ENCODE assay signal across 8 cellular contexts in genomic region chr10:95363303-95363912, GRCh38.
DNase-seq lines count a peak whose midpoint lies in the region; ATAC-seq, FAIRE-seq and TF ChIP-seq lines count a peak whose summit lies in the region.

No MANE protein-coding gene starts in this region.

- H3K9me2 ChIP-seq in PC-9 (ENCODE audit: insufficient read depth) = no peaks in the 10 kb centered on the region

- H3K4me3 ChIP-seq in PC-9 (no peak overlapping the region), K562 (no peak overlapping the region)

- in situ Hi-C loops in K562 (cut with MboI) = loop anchor here (5.0 to 10.0 kb wide), 2 partner anchors 111 to 229 kb away; no protein-coding TSS in a partner anchor

- no TSS peak for BruUV-seq in PC-9 (replicated peaks; lab: Mats Ljungman, UMichigan)
- no TSS peak for BruUV-seq in K562 (replicated peaks; lab: Mats Ljungman, UMichigan)

- TF ChIP-seq CTCF in PC-9 (conservative IDR thresholded peaks at IDR 0.05) (peak; percentile 88), K562 (IDR thresholded peaks at IDR 0.05 in 2 of 3, conservative IDR thresholded peaks at IDR 0.05 in 1 of 3; ENCODE audit: insufficient read depth in 2 of 3, low read depth in 1 of 3, low read length in 3 of 3) (peak; percentile 66 to 84 (median 72); a peak in 5 of 6 replicates)

- H3K79me2 ChIP-seq in PC-9 (ENCODE audit: low read depth) (no peaks in the 10 kb centered on the region), K562 (ENCODE audit: control insufficient read depth, insufficient read depth, low read length) (no peaks in the 10 kb centered on the region)

- H4K20me1 ChIP-seq in PC-9 (ENCODE audit: insufficient read depth) = no peaks in the 10 kb centered on the region
- H4K20me1 ChIP-seq in K562 (replicated peaks; ENCODE audit: control insufficient read depth, insufficient read depth, low read length) = no peaks in the 10 kb centered on the region; the same call in 1 of the 2 replicates

- H3K27me3 ChIP-seq in PC-9 (ENCODE audit: insufficient read depth, low read depth) (no peaks in the 10 kb centered on the region), K562 (ENCODE audit: control insufficient read depth in 2 of 2, insufficient read depth in 2 of 2, low read length in 2 of 2) (no peaks in the 10 kb centered on the region)

- no peaks in the 10 kb centered on the region for H3K4me1 ChIP-seq in PC-9 (replicated peaks; ENCODE audit: insufficient read depth)
- peaks cover 0 to 6% of the 10 kb centered on the region in 2 experiments; a peak in 3 of 5 replicates for H3K4me1 ChIP-seq in K562 (replicated peaks in 1 of 2; ENCODE audit: control insufficient read depth in 2 of 2, insufficient read depth in 2 of 2, low read length in 2 of 2)

- DNase-seq in NOMO-1 treated with DMSO at 0.1 percent for 48 hours (lab: John Stamatoyannopoulos, UW; ENCODE audit: unreplicated experiment) (peak; percentile 71), NOMO-1 treated with dmso at 0.1 percent for 144 hours (lab: John Stamatoyannopoulos, UW; ENCODE audit: unreplicated experiment) (no peak), HuH-7.5 (ENCODE audit: low spot score) (peak; percentile 47), PC-9 (peak; percentile 33 to 43), K562 (ENCODE audit: extremely low read depth in 1 of 4, low spot score in 3 of 4) (peak; percentile 58 to 74 (median 60))
- DNase-seq in stimulated activated CD8-positive, alpha-beta memory T cell treated with anti-CD3 and anti-CD28 coated beads, Interleukin-12 subunit alpha, Interleukin-12 subunit beta, amount 100 ng/mL, for 1 hour (ENCODE audit: low read depth) = peak; percentile 6

- WGBS in K562 (ENCODE audit: insufficient coverage, low coverage, missing lambda C conversion rate) = 0% methylated on average over 2 of the region's 2 CpGs

- H3F3A ChIP-seq in PC-9 (ENCODE audit: insufficient read depth, low read depth) = 0 out of 2 replicates have a peak, but pooled peaks cover 4% of the 10 kb centered on the region

- H2AFZ ChIP-seq in PC-9 (no peak overlapping the region), K562 (ENCODE audit: low read depth, low read length) (no peak overlapping the region)

- CTCF ChIA-PET in PC-9 (lab: Charles Lee) = interaction anchor here (0.6 to 4.2 kb wide), 3 partner anchors 67 to 162 kb away, joined by 3 to 18 read pairs (median 4); no protein-coding TSS in a partner anchor
- CTCF ChIA-PET in K562 (lab: Yijun Ruan, JAX; ENCODE audit: low intra/inter-chr PET ratio) = interaction anchor here (1.1 to 4.5 kb wide), 5 partner anchors 116 to 230 kb away, joined by 4 to 56 read pairs (median 13); no protein-coding TSS in a partner anchor

- H3K4me2 ChIP-seq in PC-9 (no peak overlapping the region), K562 (ENCODE audit: insufficient read depth, low read length) (no peak overlapping the region)

- H3K9me3 ChIP-seq in PC-9 (ENCODE audit: insufficient read depth, low read depth) (no peaks in the 10 kb centered on the region), K562 (replicated peaks; ENCODE audit: control insufficient read depth, insufficient read depth, low read depth, low read length) (no peaks in the 10 kb centered on the region)

- TF ChIP-seq POLR2A in K562 (conservative IDR thresholded peaks at IDR 0.05) = no peak

- H3K27ac ChIP-seq in PC-9 (no peak overlapping the region), K562 (ENCODE audit: extremely low read depth, low read depth, low read length) (no peak overlapping the region)

- no peak for TF ChIP-seq EP300 in K562 (IDR thresholded peaks at IDR 0.05; ENCODE audit: low read length)

- H3K9me1 ChIP-seq in K562 (ENCODE audit: control insufficient read depth, insufficient read depth, low read length) = no peaks in the 10 kb centered on the region

- intact Hi-C loops in PC-9 (cut with micrococcal nuclease; ENCODE audit: unreplicated experiment) = loop anchor here (1.0 to 10.0 kb wide), 7 partner anchors 73 to 739 kb away; no protein-coding TSS in a partner anchor
- intact Hi-C loops in K562 (cut with micrococcal nuclease) = loop anchor here (1.0 to 5.0 kb wide), 4 partner anchors 76 to 230 kb away; no protein-coding TSS in a partner anchor

- no peaks in the 10 kb centered on the region for H3K36me3 ChIP-seq in PC-9 (ENCODE audit: low read depth)
- H3K36me3 ChIP-seq in K562 (ENCODE audit: control insufficient read depth, insufficient read depth, low read length) = no peaks in the 10 kb centered on the region

- ATAC-seq in GM21447 (IDR thresholded peaks at IDR 0.05; ENCODE audit: unreplicated experiment) (peak; percentile 77), K562 (peak; percentile 79)

- POLR2A ChIA-PET in PC-9 (lab: Charles Lee; ENCODE audit: unreplicated experiment) = interaction anchor here (0.6 kb wide), 1 partner anchor 137 kb away, joined by 3 read pairs; no protein-coding TSS in a partner anchor
- POLR2A ChIA-PET in K562 (lab: Yijun Ruan, JAX) = interaction anchor here (1.3 kb wide), 1 partner anchor 11 kb away, joined by 4 read pairs; no protein-coding TSS in a partner anchor

- TF ChIP-seq RAD21 in K562 (CRISPR knock-in tag; conservative IDR thresholded peaks at IDR 0.05 in 1 of 2, IDR thresholded peaks at IDR 0.05 in 1 of 2) = peak; percentile 96 to 99

- peak; percentile 81 for FAIRE-seq in K562 (lab: Jason Lieb, UNC)
- FAIRE-seq in islet of Langerhans (lab: Jason Lieb, UNC) = peak; percentile 96

- no peak overlapping the region for H3K9ac ChIP-seq in K562 (ENCODE audit: insufficient read depth in 1 of 2, low read depth in 2 of 2, low read length in 2 of 2)

TF ChIP-seq in K562, 482 proteins besides CTCF, POLR2A, EP300 and RAD21 (continues in another document):
- TF ChIP-seq ZNF75A (CRISPR knock-in tag; IDR thresholded peaks at IDR 0.05) (no peak), ZNF324 (CRISPR knock-in tag; IDR thresholded peaks at IDR 0.05) (no peak), ZBED1 (IDR thresholded peaks at IDR 0.05) (no peak), HMBOX1 (IDR thresholded peaks at IDR 0.05) (peak; percentile 52; the same call in 1 of the 2 replicates), SMC3 (conservative IDR thresholded peaks at IDR 0.05; ENCODE audit: insufficient read depth, low read depth, low read length) (peak; percentile 90), XRCC3 (IDR thresholded peaks at IDR 0.05) (no peak), MLLT1 (IDR thresholded peaks at IDR 0.05) (no peak), PML (IDR thresholded peaks at IDR 0.05; ENCODE audit: low read length) (no peak), BHLHE40 (IDR thresholded peaks at IDR 0.05; ENCODE audit: low read length) (no peak), CC2D1A (IDR thresholded peaks at IDR 0.05) (0 out of 2 replicates have a peak, but pooled peaks have one; percentile 44), SUPT5H (IDR thresholded peaks at IDR 0.05) (no peak), PTTG1 (tag; IDR thresholded peaks at IDR 0.05; ENCODE audit: low read depth) (no peak), E2F4 (CRISPR knock-in tag; IDR thresholded peaks at IDR 0.05; ENCODE audit: low read depth) (no peak), ZNF134 (CRISPR knock-in tag; conservative IDR thresholded peaks at IDR 0.05) (0 out of 2 replicates have a peak, but pooled peaks have one; percentile 11), ZNF778 (CRISPR knock-in tag; IDR thresholded peaks at IDR 0.05) (no peak)
- TF ChIP-seq, protein P1, sequence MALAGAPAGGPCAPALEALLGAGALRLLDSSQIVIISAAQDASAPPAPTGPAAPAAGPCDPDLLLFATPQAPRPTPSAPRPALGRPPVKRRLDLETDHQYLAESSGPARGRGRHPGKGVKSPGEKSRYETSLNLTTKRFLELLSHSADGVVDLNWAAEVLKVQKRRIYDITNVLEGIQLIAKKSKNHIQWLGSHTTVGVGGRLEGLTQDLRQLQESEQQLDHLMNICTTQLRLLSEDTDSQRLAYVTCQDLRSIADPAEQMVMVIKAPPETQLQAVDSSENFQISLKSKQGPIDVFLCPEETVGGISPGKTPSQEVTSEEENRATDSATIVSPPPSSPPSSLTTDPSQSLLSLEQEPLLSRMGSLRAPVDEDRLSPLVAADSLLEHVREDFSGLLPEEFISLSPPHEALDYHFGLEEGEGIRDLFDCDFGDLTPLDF (CRISPR knock-in tag; IDR thresholded peaks at IDR 0.05) = no peak
